Comparison of ENCODE assay signal across 8 cellular contexts in genomic region chr14:102323102-102323501, GRCh38. TPM values are rescaled to one million over a fixed set of nuclear protein-coding genes. Genes with fewer than 3 reads are reported as not detected.
DNase-seq lines count a peak whose midpoint lies in the region; ATAC-seq and TF ChIP-seq lines count a peak whose summit lies in the region.

No MANE protein-coding gene starts in this region.

- H3K4me3 ChIP-seq in lower leg skin (ENCODE audit: low read depth, poor library complexity, severe bottlenecking) (no peak overlapping the region), upper lobe of left lung (no peak overlapping the region)

- peak in 1 of 2 donors; percentile 25 for ATAC-seq in upper lobe of left lung (ENCODE audit: low FRiP score in 2 of 2)
- ATAC-seq in GM21423 (IDR thresholded peaks at IDR 0.05; ENCODE audit: unreplicated experiment), result no peak

- TF ChIP-seq CTCF in lower leg skin (IDR thresholded peaks at IDR 0.05), result no peak
- TF ChIP-seq CTCF in upper lobe of left lung (IDR thresholded peaks at IDR 0.05), result peak in 4 of 6 experiments; percentile 14 to 54 (median 32)

- no peaks in the 10 kb centered on the region for H3K27me3 ChIP-seq in upper lobe of left lung

- peak; percentile 52 for DNase-seq in DMS114 treated with DMSO at 0.1 percent for 48 hours (lab: John Stamatoyannopoulos, UW; ENCODE audit: unreplicated experiment)
- peak; percentile 56 for DNase-seq in HS-5 (ENCODE audit: low read depth)
- peak; percentile 86 for DNase-seq in RKO (ENCODE audit: low spot score)
- DNase-seq in lower leg skin (ENCODE audit: low spot score in 2 of 2), result peak; percentile 61 to 93
- peak in 1 of 2 donors; percentile 60 for DNase-seq in upper lobe of left lung
- DNase-seq in NK-92 treated with Interleukin-12 subunit alpha and Interleukin-12 subunit beta, amount 100 ng/mL, for 24 hours (lab: John Stamatoyannopoulos, UW), result no peak

- intact Hi-C loops in lower leg skin (cut with DNase I; ENCODE audit: low total_unique reads), result no loop called here

- TF ChIP-seq POLR2A in lower leg skin (IDR thresholded peaks at IDR 0.05) (no peak), upper lobe of left lung (IDR thresholded peaks at IDR 0.05) (no peak)

- WGBS in lower leg skin, 2 donors, result 28% methylated on average over 8 of the region's 8 CpGs
- 35 to 39% methylated on average over 8 of the region's 8 CpGs for WGBS in upper lobe of left lung, 2 donors

- H3K36me3 ChIP-seq in upper lobe of left lung, result peaks cover 0 to 15% (median 2%) of the 10 kb centered on the region in 4 donors

- H3K4me1 ChIP-seq in upper lobe of left lung, result peaks cover 12 to 35% (median 17%) of the 10 kb centered on the region in 4 donors

- no peaks in the 10 kb centered on the region for H3K9me3 ChIP-seq in upper lobe of left lung

- H3K27ac ChIP-seq in cingulate gyrus (ENCODE audit: low read depth, low read length), result peak overlapping the region; percentile 74
- peak overlapping the region in 1 of 4 donors; percentile 14 for H3K27ac ChIP-seq in upper lobe of left lung

- TF ChIP-seq EP300 in upper lobe of left lung (IDR thresholded peaks at IDR 0.05), result no peak

RNA-seq across cellular contexts. Expression of gene ZNF839, which starts 3.6 kb away (rescaled TPM):
- total RNA-seq in lower leg skin (10 to 100 TPM; 10.7 to 15.2 (median 13.6) TPM), upper lobe of left lung (10 to 100 TPM in 4 of 6 donors, 1 to 10 TPM in 2; 8.7 to 37.7 (median 14.1) TPM)

RNA-seq across cellular contexts. Expression of gene MOK, which starts 18.1 kb away (rescaled TPM):
- total RNA-seq in lower leg skin (10 to 100 TPM in 2 of 4 donors, 1 to 10 TPM in 2; 2.1 to 12.2 (median 7.8) TPM), upper lobe of left lung (10 to 100 TPM in 5 of 6 donors, 1 to 10 TPM in 1; 8.8 to 66.0 (median 29.4) TPM)

RNA-seq across cellular contexts. Expression of gene CINP, which starts 39.6 kb away (rescaled TPM):
- total RNA-seq in lower leg skin, result 10 to 100 TPM; 16.9 to 34.2 (median 27.3) TPM
- 10 to 100 TPM; 13.6 to 37.7 (median 31.1) TPM for total RNA-seq in upper lobe of left lung

RNA-seq across cellular contexts. Expression of gene TECPR2, which starts 39.6 kb away (rescaled TPM):
- total RNA-seq in lower leg skin (10 to 100 TPM; 10.8 to 37.8 (median 17.8) TPM), upper lobe of left lung (10 to 100 TPM; 16.3 to 71.2 (median 24.6) TPM)

Comparison
In these comparisons a context has a peak if more than half of its experiments do, and no peak if none do; other contexts are left out.
1. CTCF ChIP-seq: peak in upper lobe of left lung (4 of 6); none in lower leg skin (0 of 3).